Comparison of ENCODE assay signal across 15 cellular contexts in the genomic region with DNA sequence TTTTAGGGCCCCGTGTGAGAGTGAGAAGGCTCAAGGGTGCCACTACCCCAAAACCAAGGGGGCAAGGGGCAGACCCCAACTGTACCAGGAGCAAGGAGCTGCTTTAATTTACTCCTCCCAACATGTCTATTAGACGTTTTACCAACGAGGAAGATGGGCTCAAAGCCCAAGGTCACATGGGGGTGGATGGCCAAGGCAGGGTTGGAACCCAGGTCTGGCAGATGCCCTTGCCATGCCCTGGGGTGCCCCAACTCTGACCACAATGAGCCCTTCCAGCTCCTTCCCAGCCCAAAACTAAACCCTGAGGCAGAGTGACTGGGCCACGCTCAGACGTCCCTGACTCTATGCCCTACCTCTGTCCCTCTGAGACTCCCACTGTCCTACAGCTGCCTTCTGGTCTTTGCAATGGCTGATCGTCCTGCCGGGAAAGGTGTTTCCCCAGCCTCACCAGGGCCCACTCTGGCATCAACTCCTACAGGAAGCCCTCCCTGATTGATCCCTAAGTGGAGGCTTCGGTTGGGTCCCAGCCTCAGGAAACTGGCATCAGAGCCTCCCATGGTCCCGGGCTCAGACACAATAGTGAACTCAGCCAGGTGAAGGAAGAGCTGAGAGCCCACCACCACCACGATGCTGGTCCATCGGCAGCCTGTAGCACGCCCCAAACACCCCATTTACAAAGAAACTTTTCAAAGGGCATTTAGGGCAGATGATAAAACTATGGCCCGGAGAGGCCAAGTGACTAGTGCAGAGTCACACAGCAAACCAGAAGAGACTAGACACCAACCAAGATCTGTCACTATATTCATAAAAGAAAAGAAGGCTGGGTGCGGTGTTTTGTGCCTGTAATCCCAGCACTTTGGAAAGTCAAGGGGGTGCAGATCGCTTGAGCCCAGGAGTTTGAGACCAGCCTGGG.
A peak's percentile ranks its signal among the peaks of the same experiment; 100 is the strongest.
DNase-seq lines count a peak whose midpoint lies in the region; ATAC-seq and TF ChIP-seq lines count a peak whose summit lies in the region.
"Had no signal": no experiment of that assay in that cellular context is flagged by ENCODE, and none has a peak within 500 bp of the region (broad histone marks: within the 10 kb centered on the region; RNA-seq: fewer than 3 reads in every experiment).

No MANE protein-coding gene starts in this region.

- no peak for TF ChIP-seq CTCF in HCT116 (IDR thresholded peaks at IDR 0.05 in 2 of 3, conservative IDR thresholded peaks at IDR 0.05 in 1 of 3; ENCODE audit: borderline replicate concordance in 1 of 3, insufficient read depth in 1 of 3, low read depth in 2 of 3, low read length in 2 of 3)
- no peak for TF ChIP-seq CTCF in PC-9 (conservative IDR thresholded peaks at IDR 0.05)
- TF ChIP-seq CTCF in neural progenitor cell (IDR thresholded peaks at IDR 0.05), result no peak

- peaks cover 23% of the 10 kb centered on the region for H3K4me1 Mint-ChIP-seq in neural progenitor cell

- CTCF ChIA-PET in HCT116 (lab: Charles Lee) (interaction anchor here (0.5 to 1.7 kb wide), 2 partner anchors 116 to 585 kb away, joined by 3 read pairs; no protein-coding TSS in a partner anchor), PC-9 (lab: Charles Lee) (interaction anchor here (0.6 to 0.8 kb wide), 4 partner anchors 31 to 700 kb away, joined by 4 to 7 read pairs (median 4); no protein-coding TSS in a partner anchor)

- intact Hi-C loops in HCT116 (cut with micrococcal nuclease), result loop anchor here (1.0 to 5.0 kb wide), 4 partner anchors 125 to 583 kb away; no protein-coding TSS in a partner anchor
- intact Hi-C loops in PC-9 (cut with micrococcal nuclease; ENCODE audit: unreplicated experiment), result loop anchor here (1.0 to 5.0 kb wide), 7 partner anchors 54 to 584 kb away; no protein-coding TSS in a partner anchor

- peak overlapping the region; percentile 59 for H3K4me3 Mint-ChIP-seq in neural progenitor cell
- H3K4me3 Mint-ChIP-seq: activated T-cell treated with anti-CD3 and anti-CD28 coated beads, Interleukin-2, amount 50 U/mL, for 24 hours; CD4-positive, alpha-beta memory T cell; H9; stimulated activated naive B cell treated with anti-CD40 and anti-IgM and Interleukin-4, amounts not matched to agents 10 μg/mL and 1 μg/mL and 100 μg/mL, for 72 hours had no signal

- H3K36me3 ChIP-seq in BLaER1 treated with 17β-estradiol and CSF1 and Interleukin-3, amounts not matched to agents 10 nM and 100 nM, result no peaks in the 10 kb centered on the region
- H3K36me3 ChIP-seq in HCT116 (ENCODE audit: control insufficient read depth in 1 of 2, insufficient read depth in 2 of 2, low read length in 2 of 2) (no peaks in the 10 kb centered on the region), PC-9 (ENCODE audit: low read depth) (no peaks in the 10 kb centered on the region), neural progenitor cell (no peaks in the 10 kb centered on the region)
- H3K36me3 ChIP-seq: brain microvascular endothelial cell, heart left ventricle had no signal

- H3K4me2 ChIP-seq in BLaER1 treated with 17β-estradiol and CSF1 and Interleukin-3, amounts not matched to agents 10 nM and 100 nM, result peak overlapping the region; percentile 75 to 96 (median 85); a peak in 21 of 22 replicates
- peak overlapping the region; percentile 73 for H3K4me2 ChIP-seq in HCT116 (ENCODE audit: low read length)
- peak overlapping the region; percentile 79 for H3K4me2 ChIP-seq in PC-9
- H3K4me2 ChIP-seq in neural progenitor cell, result no peak overlapping the region

- no peaks in the 10 kb centered on the region for H3K27me3 ChIP-seq in BLaER1 treated with 17β-estradiol and CSF1 and Interleukin-3, amounts not matched to agents 10 nM and 100 nM
- H3K27me3 ChIP-seq in HCT116 (ENCODE audit: insufficient read depth, low read length) (no peaks in the 10 kb centered on the region), PC-9 (ENCODE audit: insufficient read depth, low read depth) (no peaks in the 10 kb centered on the region), neural progenitor cell (peaks cover 9% of the 10 kb centered on the region)
- H3K27me3 ChIP-seq: brain microvascular endothelial cell, heart left ventricle had no signal

- H3K9me3 Mint-ChIP-seq in neural progenitor cell, result peaks cover 3% of the 10 kb centered on the region
- H3K9me3 Mint-ChIP-seq: activated T-cell treated with anti-CD3 and anti-CD28 coated beads, Interleukin-2, amount 50 U/mL, for 24 hours; H9; stimulated activated naive B cell treated with anti-CD40 and anti-IgM and Interleukin-4, amounts not matched to agents 10 μg/mL and 1 μg/mL and 100 μg/mL, for 72 hours had no signal

- H2AFZ ChIP-seq in HCT116 (ENCODE audit: low read depth, low read length, poor library complexity, severe bottlenecking), result peak overlapping the region; percentile 68
- peak overlapping the region; percentile 48; the same call in 1 of the 2 replicates for H2AFZ ChIP-seq in PC-9
- H2AFZ ChIP-seq in neural progenitor cell (replicated peaks), result peak overlapping the region; percentile 90

- ATAC-seq in HCT116, result no peak
- ATAC-seq in GM21381 (IDR thresholded peaks at IDR 0.05; ENCODE audit: unreplicated experiment), result no peak

- peak overlapping the region in 9 of 11 experiments; percentile 65 to 85 (median 82); a peak in 9 of 22 replicates for H3K9ac ChIP-seq in BLaER1 treated with 17β-estradiol and CSF1 and Interleukin-3, amounts not matched to agents 10 nM and 100 nM
- peak overlapping the region; percentile 52 for H3K9ac ChIP-seq in HCT116 (ENCODE audit: low read length)
- H3K9ac ChIP-seq in neural progenitor cell, result no peak overlapping the region

- DNase-seq in HCT116 (ENCODE audit: low read depth, low spot score) (no peak), PC-9 (no peak), neural progenitor cell (ENCODE audit: low spot score) (no peak), H4 (ENCODE audit: low spot score) (no peak)
- no peak for DNase-seq in stimulated activated CD4-positive, alpha-beta T cell treated with anti-CD3 and anti-CD28 coated beads, Interleukin-4, amount 100 ng/mL, for 24 hours
- DNase-seq: KG1 had no signal

- no peaks in the 10 kb centered on the region for H3K9me2 ChIP-seq in HCT116 (ENCODE audit: insufficient read depth)
- no peaks in the 10 kb centered on the region for H3K9me2 ChIP-seq in PC-9 (ENCODE audit: insufficient read depth)

- H3K36me3 Mint-ChIP-seq in neural progenitor cell, result no peaks in the 10 kb centered on the region
- H3K36me3 Mint-ChIP-seq: CD4-positive, alpha-beta memory T cell; stimulated activated naive B cell treated with anti-CD40 and anti-IgM and Interleukin-4, amounts not matched to agents 10 μg/mL and 1 μg/mL and 100 μg/mL, for 72 hours had no signal

- H3K27me3 Mint-ChIP-seq in neural progenitor cell (ENCODE audit: insufficient read depth, low read depth), result peaks cover 18% of the 10 kb centered on the region

- H3K9me3 ChIP-seq in BLaER1 treated with 17β-estradiol and CSF1 and Interleukin-3, amounts not matched to agents 10 nM and 100 nM (replicated peaks in 1 of 11), result no peaks in the 10 kb centered on the region
- H3K9me3 ChIP-seq in HCT116 (ENCODE audit: control insufficient read depth in 1 of 2, insufficient read depth in 1 of 2, low read depth in 1 of 2, low read length in 2 of 2), result no peaks in the 10 kb centered on the region
- no peaks in the 10 kb centered on the region for H3K9me3 ChIP-seq in PC-9 (ENCODE audit: insufficient read depth, low read depth)
- H3K9me3 ChIP-seq in neural progenitor cell (ENCODE audit: low read depth), result no peaks in the 10 kb centered on the region
- H3K9me3 ChIP-seq: heart left ventricle had no signal

- RAD21 ChIA-PET in HCT116 (lab: Charles Lee; ENCODE audit: low non-redundant PET in 1 of 2, low total read pairs in 2 of 2, uncharacterized antibody in 2 of 2, unreplicated experiment in 2 of 2), result interaction anchor here in 1 of 2 experiments (0.5 kb wide), 1 partner anchor 79 kb away, joined by 6 read pairs; no protein-coding TSS in a partner anchor

- peak overlapping the region in 9 of 11 experiments; percentile 12 to 91 (median 86); a peak in 12 of 22 replicates for H3K27ac ChIP-seq in BLaER1 treated with 17β-estradiol and CSF1 and Interleukin-3, amounts not matched to agents 10 nM and 100 nM
- H3K27ac ChIP-seq in HCT116 (ENCODE audit: low read depth, low read length), result no peak overlapping the region; the same call in 1 of the 2 replicates
- no peak overlapping the region for H3K27ac ChIP-seq in PC-9
- H3K27ac ChIP-seq in neural progenitor cell, result no peak overlapping the region
- H3K27ac ChIP-seq: brain microvascular endothelial cell, epithelial cell of prostate had no signal

- H3K4me3 ChIP-seq in BLaER1 treated with 17β-estradiol and CSF1 and Interleukin-3, amounts not matched to agents 10 nM and 100 nM, result no peak overlapping the region
- H3K4me3 ChIP-seq in HCT116 (replicated peaks in 1 of 2; ENCODE audit: low read depth in 1 of 2, low read length in 2 of 2) (no peak overlapping the region), PC-9 (peak overlapping the region; percentile 38; the same call in 1 of the 2 replicates), neural progenitor cell (no peak overlapping the region)

- no peaks in the 10 kb centered on the region for H4K20me1 ChIP-seq in BLaER1 treated with 17β-estradiol and CSF1 and Interleukin-3, amounts not matched to agents 10 nM and 100 nM
- H4K20me1 ChIP-seq in HCT116 (ENCODE audit: insufficient read depth) (no peaks in the 10 kb centered on the region), PC-9 (ENCODE audit: insufficient read depth) (no peaks in the 10 kb centered on the region), neural progenitor cell (ENCODE audit: low read depth) (no peaks in the 10 kb centered on the region)

- H3K27ac Mint-ChIP-seq in neural progenitor cell, result no peak overlapping the region
- H3K27ac Mint-ChIP-seq: activated T-cell treated with anti-CD3 and anti-CD28 coated beads, Interleukin-2, amount 50 U/mL, for 24 hours; stimulated activated naive B cell treated with anti-CD40 and anti-IgM and Interleukin-4, amounts not matched to agents 10 μg/mL and 1 μg/mL and 100 μg/mL, for 72 hours had no signal

- H3F3A ChIP-seq in PC-9 (ENCODE audit: insufficient read depth, low read depth) (peaks cover 6% of the 10 kb centered on the region; the same call in 1 of the 2 replicates), neural progenitor cell (ENCODE audit: low read depth) (peaks cover 13% of the 10 kb centered on the region)

- no peak for TF ChIP-seq POLR2A in HCT116 (IDR thresholded peaks at IDR 0.05; ENCODE audit: borderline replicate concordance, extremely low read depth, insufficient read depth, insufficient read length)

- no peaks in the 10 kb centered on the region for H3K79me2 ChIP-seq in HCT116 (ENCODE audit: insufficient read depth, low read length)
- H3K79me2 ChIP-seq in PC-9 (ENCODE audit: low read depth), result no peaks in the 10 kb centered on the region
- no peaks in the 10 kb centered on the region for H3K79me2 ChIP-seq in neural progenitor cell (ENCODE audit: low read depth)

- POLR2A ChIA-PET in HCT116 (lab: Charles Lee) (no interaction called here), PC-9 (lab: Charles Lee; ENCODE audit: unreplicated experiment) (no interaction called here)

- BruUV-seq in HCT116 (replicated peaks; lab: Mats Ljungman, UMichigan) (no TSS peak), PC-9 (replicated peaks; lab: Mats Ljungman, UMichigan) (no TSS peak)

- no peak for TF ChIP-seq RAD21 in HCT116 (IDR thresholded peaks at IDR 0.05; ENCODE audit: low read depth)

- peaks cover 38 to 73% (median 58%) of the 10 kb centered on the region in 10 experiments for H3K4me1 ChIP-seq in BLaER1 treated with 17β-estradiol and CSF1 and Interleukin-3, amounts not matched to agents 10 nM and 100 nM
- H3K4me1 ChIP-seq in HCT116 (ENCODE audit: control insufficient read depth in 1 of 2, insufficient read depth in 2 of 2, low read length in 2 of 2), result peaks cover 5 to 13% of the 10 kb centered on the region in 2 experiments; a peak in 3 of 4 replicates
- H3K4me1 ChIP-seq in PC-9 (replicated peaks; ENCODE audit: insufficient read depth), result peaks cover 4% of the 10 kb centered on the region
- H3K4me1 ChIP-seq in neural progenitor cell, result peaks cover 8% of the 10 kb centered on the region

Comparison
In these comparisons a context has a peak if more than half of its experiments do, and no peak if none do; other contexts are left out.
1. H3K27ac ChIP-seq: peak in BLaER1 treated with 17β-estradiol and CSF1 and Interleukin-3, amounts not matched to agents 10 nM and 100 nM (9 of 11); none in HCT116 (single experiment), PC-9 (single experiment) and neural progenitor cell (single experiment).
2. Peak in every context shown above with its lines, with median percentiles within 50 percentile points of each other: H2AFZ ChIP-seq.